Comparison of ENCODE assay signal across 16 cellular contexts in genomic region chr2:196249171-196249570, GRCh38.
A peak's percentile ranks its signal among the peaks of the same experiment; 100 is the strongest.
DNase-seq lines count a peak whose midpoint lies in the region; ATAC-seq, FAIRE-seq and TF ChIP-seq lines count a peak whose summit lies in the region.
"Had no signal": no experiment of that assay in that cellular context is flagged by ENCODE, and none has a peak within 500 bp of the region (broad histone marks: within the 10 kb centered on the region; RNA-seq: fewer than 3 reads in every experiment).

No MANE protein-coding gene starts in this region.

- DNase-seq in activated T-cell treated with anti-CD3 and anti-CD28 coated beads, Interleukin-2, amount 50 U/mL, for 24 hours: no peak
- no peak for DNase-seq in activated T-cell treated with anti-CD3 and anti-CD28 coated beads, Interleukin-2, amount 50 U/mL, for 4 hours
- DNase-seq in T-cell (no peak), fibroblast of the aortic adventitia (ENCODE audit: low read depth) (peak; percentile 85), tibial artery (no peak), medulla oblongata (ENCODE audit: extremely low spot score) (no peak), HTR-8/SVneo (ENCODE audit: insufficient read length, low spot score) (no peak), NCI-H1417 (lab: John Stamatoyannopoulos, UW) (no peak)
- DNase-seq: 8988T, adrenal gland, Caco-2, naive B cell, NCI-H1092 had no signal

- intact Hi-C loops in tibial artery (cut with DNase I; ENCODE audit: low total_unique reads): no loop called here

- FAIRE-seq in HTR-8/SVneo (lab: Jason Lieb, UNC): no peak
- FAIRE-seq: colon, H1 had no signal

- H3K4me3 ChIP-seq in fibroblast of the aortic adventitia (ENCODE audit: low read depth, low read length) (no peak overlapping the region), tibial artery (no peak overlapping the region)
- H3K4me3 ChIP-seq: adrenal gland, tibial nerve had no signal

- no peaks in the 10 kb centered on the region for H3K9me3 ChIP-seq in tibial artery
- H3K9me3 ChIP-seq: adrenal gland, Caco-2, tibial nerve had no signal

- H3K36me3 Mint-ChIP-seq in activated T-cell treated with anti-CD3 and anti-CD28 coated beads, Interleukin-2, amount 50 U/mL, for 24 hours (ENCODE audit: low read depth): peaks cover 4% of the 10 kb centered on the region
- H3K36me3 Mint-ChIP-seq in activated T-cell treated with anti-CD3 and anti-CD28 coated beads, Interleukin-2, amount 50 U/mL, for 4 hours (ENCODE audit: insufficient read depth): no peaks in the 10 kb centered on the region
- H3K36me3 Mint-ChIP-seq in T-cell: no peaks in the 10 kb centered on the region
- H3K36me3 Mint-ChIP-seq: naive B cell had no signal

- no peaks in the 10 kb centered on the region for H3K27me3 ChIP-seq in tibial artery
- H3K27me3 ChIP-seq: adrenal gland, tibial nerve had no signal

- CTCF ChIA-PET in T-cell (lab: Charles Lee): interaction anchor here (0.6 to 1.5 kb wide), 4 partner anchors 9 to 86 kb away, joined by 3 to 4 read pairs (median 3); no protein-coding TSS in a partner anchor

- H3K27ac ChIP-seq in tibial artery: peak overlapping the region; percentile 51 to 78
- H3K27ac ChIP-seq: adrenal gland had no signal

- peaks cover 0 to 50% (median 16%) of the 10 kb centered on the region in 4 donors for H3K4me1 ChIP-seq in tibial artery

- peaks cover 87% of the 10 kb centered on the region for H3K4me1 Mint-ChIP-seq in activated T-cell treated with anti-CD3 and anti-CD28 coated beads, Interleukin-2, amount 50 U/mL, for 24 hours (ENCODE audit: low read depth)
- peaks cover 80% of the 10 kb centered on the region for H3K4me1 Mint-ChIP-seq in activated T-cell treated with anti-CD3 and anti-CD28 coated beads, Interleukin-2, amount 50 U/mL, for 4 hours (ENCODE audit: low read depth)
- H3K4me1 Mint-ChIP-seq in T-cell: peaks cover 78 to 84% (median 82%) of the 10 kb centered on the region in 3 donors

- H3K27me3 Mint-ChIP-seq in activated T-cell treated with anti-CD3 and anti-CD28 coated beads, Interleukin-2, amount 50 U/mL, for 24 hours: no peaks in the 10 kb centered on the region
- H3K27me3 Mint-ChIP-seq in activated T-cell treated with anti-CD3 and anti-CD28 coated beads, Interleukin-2, amount 50 U/mL, for 4 hours (ENCODE audit: low read depth): no peaks in the 10 kb centered on the region
- no peaks in the 10 kb centered on the region for H3K27me3 Mint-ChIP-seq in T-cell
- H3K27me3 Mint-ChIP-seq: naive B cell had no signal

- no peaks in the 10 kb centered on the region for H3K36me3 ChIP-seq in tibial artery
- H3K36me3 ChIP-seq: adrenal gland had no signal

- peaks cover 14% of the 10 kb centered on the region for H3K9me3 Mint-ChIP-seq in activated T-cell treated with anti-CD3 and anti-CD28 coated beads, Interleukin-2, amount 50 U/mL, for 24 hours
- H3K9me3 Mint-ChIP-seq in activated T-cell treated with anti-CD3 and anti-CD28 coated beads, Interleukin-2, amount 50 U/mL, for 4 hours: peaks cover 7% of the 10 kb centered on the region
- peaks cover 0 to 4% (median 0%) of the 10 kb centered on the region in 3 donors for H3K9me3 Mint-ChIP-seq in T-cell

- TF ChIP-seq CTCF in fibroblast of the aortic adventitia (IDR thresholded peaks at IDR 0.05; ENCODE audit: insufficient read depth, low read length): no peak
- TF ChIP-seq CTCF in tibial artery (IDR thresholded peaks at IDR 0.05): no peak

- ATAC-seq in activated T-cell treated with anti-CD3 and anti-CD28 coated beads, Interleukin-2, amount 50 U/mL, for 4 hours: no peak
- no peak for ATAC-seq in T-cell (replicated peaks in 1 of 4)

- H3K27ac Mint-ChIP-seq in activated T-cell treated with anti-CD3 and anti-CD28 coated beads, Interleukin-2, amount 50 U/mL, for 24 hours: peak overlapping the region; percentile 62
- H3K27ac Mint-ChIP-seq in T-cell: peak overlapping the region; percentile 25 to 59

- no peak overlapping the region for H3K4me3 Mint-ChIP-seq in activated T-cell treated with anti-CD3 and anti-CD28 coated beads, Interleukin-2, amount 50 U/mL, for 24 hours
- H3K4me3 Mint-ChIP-seq in activated T-cell treated with anti-CD3 and anti-CD28 coated beads, Interleukin-2, amount 50 U/mL, for 4 hours: no peak overlapping the region
- no peak overlapping the region for H3K4me3 Mint-ChIP-seq in T-cell

- POLR2A ChIA-PET in T-cell (lab: Charles Lee): interaction anchor here (0.6 to 1.1 kb wide), 3 partner anchors 11 to 80 kb away, joined by 3 read pairs; no protein-coding TSS in a partner anchor
